ENCODE assay signal across 1 cellular context in the genomic region with DNA sequence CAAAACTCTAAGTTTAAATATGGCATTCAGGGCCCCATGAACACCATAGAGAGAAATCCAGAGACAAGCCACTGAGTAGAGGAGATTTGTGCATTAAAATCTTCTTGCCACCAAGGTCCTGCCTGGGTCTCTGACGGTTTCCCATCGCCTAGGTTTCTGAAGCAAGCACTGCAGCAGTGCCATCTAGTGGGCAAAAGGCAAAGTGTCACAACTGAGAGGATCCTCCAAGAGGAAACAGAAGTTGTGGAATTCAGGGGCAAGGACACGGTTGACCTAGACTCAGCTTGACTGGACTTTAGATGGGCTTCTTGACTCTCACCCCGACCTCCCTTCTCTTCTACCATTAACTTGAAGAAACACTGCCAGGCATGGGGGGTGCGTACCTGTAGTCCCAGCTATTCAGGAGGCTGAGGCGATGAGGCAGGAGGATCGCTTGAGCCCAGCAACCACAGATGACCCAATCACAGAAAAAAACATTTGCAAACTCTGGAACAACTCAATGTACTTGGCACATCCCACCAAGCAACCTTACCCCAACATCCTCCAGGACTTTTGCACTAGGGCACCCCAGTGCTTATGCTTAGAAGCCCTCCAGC.
TF ChIP-seq lines count a peak whose summit lies in the region.

No MANE protein-coding gene starts in this region.

TF ChIP-seq in WTC11, 78 proteins besides CTCF, POLR2A, EP300 and RAD21 (continued from another document):
- TF ChIP-seq, protein P1, sequence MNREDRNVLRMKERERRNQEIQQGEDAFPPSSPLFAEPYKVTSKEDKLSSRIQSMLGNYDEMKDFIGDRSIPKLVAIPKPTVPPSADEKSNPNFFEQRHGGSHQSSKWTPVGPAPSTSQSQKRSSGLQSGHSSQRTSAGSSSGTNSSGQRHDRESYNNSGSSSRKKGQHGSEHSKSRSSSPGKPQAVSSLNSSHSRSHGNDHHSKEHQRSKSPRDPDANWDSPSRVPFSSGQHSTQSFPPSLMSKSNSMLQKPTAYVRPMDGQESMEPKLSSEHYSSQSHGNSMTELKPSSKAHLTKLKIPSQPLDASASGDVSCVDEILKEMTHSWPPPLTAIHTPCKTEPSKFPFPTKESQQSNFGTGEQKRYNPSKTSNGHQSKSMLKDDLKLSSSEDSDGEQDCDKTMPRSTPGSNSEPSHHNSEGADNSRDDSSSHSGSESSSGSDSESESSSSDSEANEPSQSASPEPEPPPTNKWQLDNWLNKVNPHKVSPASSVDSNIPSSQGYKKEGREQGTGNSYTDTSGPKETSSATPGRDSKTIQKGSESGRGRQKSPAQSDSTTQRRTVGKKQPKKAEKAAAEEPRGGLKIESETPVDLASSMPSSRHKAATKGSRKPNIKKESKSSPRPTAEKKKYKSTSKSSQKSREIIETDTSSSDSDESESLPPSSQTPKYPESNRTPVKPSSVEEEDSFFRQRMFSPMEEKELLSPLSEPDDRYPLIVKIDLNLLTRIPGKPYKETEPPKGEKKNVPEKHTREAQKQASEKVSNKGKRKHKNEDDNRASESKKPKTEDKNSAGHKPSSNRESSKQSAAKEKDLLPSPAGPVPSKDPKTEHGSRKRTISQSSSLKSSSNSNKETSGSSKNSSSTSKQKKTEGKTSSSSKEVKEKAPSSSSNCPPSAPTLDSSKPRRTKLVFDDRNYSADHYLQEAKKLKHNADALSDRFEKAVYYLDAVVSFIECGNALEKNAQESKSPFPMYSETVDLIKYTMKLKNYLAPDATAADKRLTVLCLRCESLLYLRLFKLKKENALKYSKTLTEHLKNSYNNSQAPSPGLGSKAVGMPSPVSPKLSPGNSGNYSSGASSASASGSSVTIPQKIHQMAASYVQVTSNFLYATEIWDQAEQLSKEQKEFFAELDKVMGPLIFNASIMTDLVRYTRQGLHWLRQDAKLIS (CRISPR knock-in tag; IDR thresholded peaks at IDR 0.05; ENCODE audit: borderline replicate concordance), result no peak
- TF ChIP-seq TEAD1 (CRISPR knock-in tag; IDR thresholded peaks at IDR 0.05), result no peak
- TF ChIP-seq SMAD3 (CRISPR knock-in tag; IDR thresholded peaks at IDR 0.05; ENCODE audit: borderline replicate concordance), result no peak
